In genomic region chr21:31201548-31201947, GRCh38 we compare ENCODE assay signal across 8 cellular contexts.
DNase-seq lines count a peak whose midpoint lies in the region; ATAC-seq and TF ChIP-seq lines count a peak whose summit lies in the region.

No MANE protein-coding gene starts in this region.

- H3K9me3 ChIP-seq in esophagus muscularis mucosa (no peaks in the 10 kb centered on the region), psoas muscle (no peaks in the 10 kb centered on the region), spleen (no peaks in the 10 kb centered on the region)

- peaks cover 0 to 13% (median 0%) of the 10 kb centered on the region in 4 donors for H3K27me3 ChIP-seq in esophagus muscularis mucosa
- no peaks in the 10 kb centered on the region for H3K27me3 ChIP-seq in psoas muscle (ENCODE audit: insufficient read depth in 3 of 3, low read length in 2 of 3)
- H3K27me3 ChIP-seq in spleen (replicated peaks in 1 of 7): peaks cover 0 to 4% (median 0%) of the 10 kb centered on the region in 7 donors

- WGBS in esophagus muscularis mucosa: 53% methylated on average over 3 of the region's 3 CpGs
- 17 to 53% (median 22%) methylated on average over 3 of the region's 3 CpGs for WGBS in psoas muscle, 3 donors
- 32 to 52% (median 42%) methylated on average over 3 of the region's 3 CpGs for WGBS in spleen, 5 donors

- peak overlapping the region in 3 of 4 donors; percentile 35 to 54 (median 36) for H3K27ac ChIP-seq in esophagus muscularis mucosa (replicated peaks in 1 of 4)
- no peak overlapping the region for H3K27ac ChIP-seq in psoas muscle
- peak overlapping the region in 4 of 8 donors; percentile 19 to 53 (median 32) for H3K27ac ChIP-seq in spleen

- TF ChIP-seq EP300 in esophagus muscularis mucosa (IDR thresholded peaks at IDR 0.05): no peak

- no peak for TF ChIP-seq POLR2A in esophagus muscularis mucosa (IDR thresholded peaks at IDR 0.05; ENCODE audit: low read depth)
- no peak for TF ChIP-seq POLR2A in spleen (IDR thresholded peaks at IDR 0.05)

- TF ChIP-seq CTCF in esophagus muscularis mucosa (IDR thresholded peaks at IDR 0.05) (no peak), psoas muscle (IDR thresholded peaks at IDR 0.05) (no peak), spleen (IDR thresholded peaks at IDR 0.05 in 8 of 11, conservative IDR thresholded peaks at IDR 0.05 in 3 of 11) (no peak)

- H3K4me3 ChIP-seq in esophagus muscularis mucosa: no peak overlapping the region
- no peak overlapping the region for H3K4me3 ChIP-seq in psoas muscle
- H3K4me3 ChIP-seq in spleen: no peak overlapping the region

- H3K36me3 ChIP-seq in esophagus muscularis mucosa (no peaks in the 10 kb centered on the region), psoas muscle (ENCODE audit: insufficient read depth in 1 of 2, low read depth in 1 of 2) (no peaks in the 10 kb centered on the region), spleen (no peaks in the 10 kb centered on the region)

- intact Hi-C loops in esophagus muscularis mucosa (cut with DNase I) (no loop called here), psoas muscle (cut with DNase I) (no loop called here), spleen (cut with DNase I; ENCODE audit: low total_unique reads) (no loop called here)

- H3K4me1 ChIP-seq in esophagus muscularis mucosa (peaks cover 0 to 4% (median 0%) of the 10 kb centered on the region in 4 donors), psoas muscle (no peaks in the 10 kb centered on the region), spleen (peaks cover 0 to 17% (median 8%) of the 10 kb centered on the region in 6 donors)

- peak; percentile 55 for DNase-seq in HS-5 (ENCODE audit: low read depth)
- no peak for DNase-seq in esophagus muscularis mucosa (ENCODE audit: extremely low spot score)
- DNase-seq in psoas muscle: peak in 1 of 2 donors; percentile 39
- DNase-seq in activated CD8-positive, alpha-beta memory T cell treated with anti-CD3 and anti-CD28 coated beads, Interleukin-2, amount 50 U/mL, for 48 hours: no peak
- no peak for DNase-seq in spleen

- ATAC-seq in GM18861 (IDR thresholded peaks at IDR 0.05; ENCODE audit: unreplicated experiment): peak; percentile 59
- peak in 3 of 4 donors; percentile 56 to 74 (median 65) for ATAC-seq in psoas muscle
- no peak for ATAC-seq in GM21723 (IDR thresholded peaks at IDR 0.05; ENCODE audit: unreplicated experiment)
- ATAC-seq in GM21576 (IDR thresholded peaks at IDR 0.05; ENCODE audit: unreplicated experiment): no peak

Comparison
In these comparisons a context has a peak if more than half of its experiments do, and no peak if none do; other contexts are left out.
1. ATAC-seq: peak in GM18861 (single experiment) and psoas muscle (3 of 4); none in GM21723 (single experiment) and GM21576 (single experiment).